8 cellular contexts compared by ENCODE assay signal in genomic region chr6:26251354-26252081, GRCh38.
DNase-seq lines count a peak whose midpoint lies in the region; FAIRE-seq and TF ChIP-seq lines count a peak whose summit lies in the region.

No MANE protein-coding gene starts in this region.

- H3K9me3 Mint-ChIP-seq in T-helper 2 cell treated with Interferon-gamma antibody and Interleukin-4, amounts not matched to agents 5 μg/mL and 100 μg/mL, for 36 hours: no peaks in the 10 kb centered on the region

- peak overlapping the region; percentile 94 for H3K4me3 Mint-ChIP-seq in T-helper 2 cell treated with Interferon-gamma antibody and Interleukin-4, amounts not matched to agents 5 μg/mL and 100 μg/mL, for 36 hours

- H3K36me3 Mint-ChIP-seq in T-helper 2 cell treated with Interferon-gamma antibody and Interleukin-4, amounts not matched to agents 5 μg/mL and 100 μg/mL, for 36 hours (ENCODE audit: low read depth): peaks cover 10% of the 10 kb centered on the region

- H3K4me1 ChIP-seq in iPS-15b (ENCODE audit: control insufficient read depth, insufficient read depth, low read length): peaks cover 2% of the 10 kb centered on the region

- peak overlapping the region in 15 of 21 experiments; percentile 16 to 95 (median 58) for H3K27ac ChIP-seq in skin epidermis

- H3K36me3 ChIP-seq in iPS-15b (ENCODE audit: control insufficient read depth, insufficient read depth, low read length): no peaks in the 10 kb centered on the region

- H3K27me3 Mint-ChIP-seq in T-helper 2 cell treated with Interferon-gamma antibody and Interleukin-4, amounts not matched to agents 5 μg/mL and 100 μg/mL, for 36 hours (ENCODE audit: low read depth): no peaks in the 10 kb centered on the region

- H3K4me1 Mint-ChIP-seq in T-helper 2 cell treated with Interferon-gamma antibody and Interleukin-4, amounts not matched to agents 5 μg/mL and 100 μg/mL, for 36 hours (ENCODE audit: low read depth): peaks cover 33% of the 10 kb centered on the region

- DNase-seq in ELR (ENCODE audit: low read depth) (peak; percentile 93), H54 (ENCODE audit: insufficient read length, low spot score) (no peak), NCI-H1105 (lab: John Stamatoyannopoulos, UW) (peak; percentile 88), brain pericyte (ENCODE audit: low read depth, low spot score) (peak; percentile 64), D341Med (ENCODE audit: low spot score) (no peak)
- DNase-seq in T-helper 2 cell treated with Interferon-gamma antibody and Interleukin-4, amounts not matched to agents 5 μg/mL and 100 μg/mL, for 36 hours (ENCODE audit: low spot score): peak; percentile 79

- H3K9ac ChIP-seq in iPS-15b (ENCODE audit: low read depth, low read length): peak overlapping the region; percentile 97

- peak; percentile 69 for TF ChIP-seq POLR2A in H54 (IDR thresholded peaks at IDR 0.05; ENCODE audit: low read depth, low read length)

- H3K27me3 ChIP-seq in iPS-15b (ENCODE audit: control insufficient read depth, insufficient read depth, low read length): no peaks in the 10 kb centered on the region

- peak overlapping the region; percentile 95 for H3K4me3 ChIP-seq in iPS-15b (ENCODE audit: low read depth, low read length)
- peak overlapping the region; percentile 40 to 58 (median 50) for H3K4me3 ChIP-seq in skin epidermis

- H3K27ac Mint-ChIP-seq in T-helper 2 cell treated with Interferon-gamma antibody and Interleukin-4, amounts not matched to agents 5 μg/mL and 100 μg/mL, for 36 hours: peak overlapping the region; percentile 98

- no peak for FAIRE-seq in H54 (lab: Jason Lieb, UNC)

- H3K9me3 ChIP-seq in iPS-15b (ENCODE audit: control insufficient read depth, insufficient read depth, low read length): no peaks in the 10 kb centered on the region

Comparison
In these comparisons a context has a peak if more than half of its experiments do, and no peak if none do; other contexts are left out.
1. DNase-seq: peak in ELR (single experiment), NCI-H1105 (single experiment), T-helper 2 cell treated with Interferon-gamma antibody and Interleukin-4, amounts not matched to agents 5 μg/mL and 100 μg/mL, for 36 hours (single experiment) and brain pericyte (single experiment); none in H54 (single experiment) and D341Med (single experiment).